ENCODE assay signal across 1 cellular context in the genomic region with DNA sequence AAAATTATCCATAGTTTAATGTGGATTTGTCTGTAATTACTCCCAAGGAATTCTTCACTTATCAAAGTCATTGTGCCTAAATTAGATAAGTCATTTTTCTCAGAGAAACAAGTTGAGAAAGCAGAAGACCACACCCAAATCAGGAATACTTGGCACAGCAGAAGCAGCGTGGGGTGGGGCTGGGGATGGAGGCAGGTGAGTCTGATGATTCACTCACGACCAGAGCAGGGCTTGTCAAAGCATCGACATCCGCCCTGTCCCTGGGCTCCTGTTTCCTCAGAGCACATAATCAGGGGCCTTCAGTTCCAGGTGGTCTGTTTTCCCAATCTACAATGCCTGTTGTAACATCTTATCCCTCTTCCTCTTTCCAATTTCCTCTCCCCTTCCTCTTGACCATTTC.
TF ChIP-seq lines count a peak whose summit lies in the region.

No MANE protein-coding gene starts in this region.

TF ChIP-seq in HCT116, 20 proteins besides CTCF, POLR2A, EP300 and RAD21 (continued from another document):
- TF ChIP-seq SP1 (IDR thresholded peaks at IDR 0.05; ENCODE audit: low read depth) (no peak), POLR2AphosphoS5 (IDR thresholded peaks at IDR 0.05; ENCODE audit: low read depth, low read length) (no peak), FOSL1 (IDR thresholded peaks at IDR 0.05; ENCODE audit: low read depth) (no peak), ZNF274 (IDR thresholded peaks at IDR 0.05; ENCODE audit: low read depth, low read length) (no peak)
TF ChIP-seq in HCT116: peak in this region for 0.
